Comparison of ENCODE assay signal across 9 cellular contexts in genomic region chr17:17957584-17957916, GRCh38. TPM values are rescaled to one million over a fixed set of nuclear protein-coding genes. Genes with fewer than 3 reads are reported as not detected.
DNase-seq lines count a peak whose midpoint lies in the region; ATAC-seq lines count a peak whose summit lies in the region.
"Had no signal": no experiment of that assay in that cellular context is flagged by ENCODE, and none has a peak within 500 bp of the region (broad histone marks: within the 10 kb centered on the region; RNA-seq: fewer than 3 reads in every experiment).

No MANE protein-coding gene starts in this region.

- no peak for ATAC-seq in HG02623 (IDR thresholded peaks at IDR 0.05; ENCODE audit: unreplicated experiment)

- H3K27ac ChIP-seq in esophagus (ENCODE audit: low read depth in 2 of 2, low read length in 1 of 2): peak overlapping the region; percentile 85 to 86
- peak overlapping the region in 19 of 21 experiments; percentile 1 to 88 (median 79) for H3K27ac ChIP-seq in skin epidermis

- DNase-seq in Daoy (ENCODE audit: low read depth) (peak; percentile 40), SW480 (ENCODE audit: low spot score) (peak; percentile 50), NCI-H82 treated with DMSO at 0.1 percent for 48 hours (lab: John Stamatoyannopoulos, UW; ENCODE audit: unreplicated experiment) (no peak), GF-D8 (lab: John Stamatoyannopoulos, UW) (no peak)
- DNase-seq: NCI-H510A, T-helper 9 cell had no signal

- no peak overlapping the region for H3K4me3 ChIP-seq in esophagus (ENCODE audit: low read depth in 1 of 2, low read length in 2 of 2)
- H3K4me3 ChIP-seq in skin epidermis: no peak overlapping the region

- H3K4me1 ChIP-seq in esophagus (ENCODE audit: control insufficient read depth in 2 of 2, insufficient read depth in 2 of 2, low read length in 1 of 2): peaks cover 6 to 11% of the 10 kb centered on the region in 2 donors

- H3K36me3 ChIP-seq in esophagus (ENCODE audit: control insufficient read depth in 2 of 2, insufficient read depth in 2 of 2, low read length in 1 of 2): peaks cover 0 to 13% of the 10 kb centered on the region in 2 donors

- WGBS in esophagus, 2 donors: 65 to 71% methylated on average over 7 of the region's 7 CpGs

- no peaks in the 10 kb centered on the region for H3K9me3 ChIP-seq in esophagus (ENCODE audit: control insufficient read depth in 2 of 2, insufficient read depth in 1 of 2, low read depth in 1 of 2, low read length in 1 of 2)

- no peaks in the 10 kb centered on the region for H3K27me3 ChIP-seq in esophagus (ENCODE audit: control insufficient read depth in 1 of 2, insufficient read depth in 2 of 2, low read length in 2 of 2)

RNA-seq across cellular contexts. Expression of gene TOM1L2, which starts 14.7 kb away (rescaled TPM):
- total RNA-seq in Daoy (2014; rRNA removed; shearing (Covaris generic)): 13.7 and 14.9 TPM in 2 replicates
- 10 to 100 TPM; 49.9 to 83.2 TPM for polyA plus RNA-seq in esophagus

RNA-seq across cellular contexts. Expression of gene DRC3, which starts 15.1 kb away (rescaled TPM):
- total RNA-seq in Daoy (2014; rRNA removed; shearing (Covaris generic)): 1.1 and 1.5 TPM in 2 replicates
- polyA plus RNA-seq in esophagus: 1 to 10 TPM in 1 of 2 donors, under 1 TPM in 1; 0.72 to 1.4 TPM

Comparison
In these comparisons a context has a peak if more than half of its experiments do, and no peak if none do; other contexts are left out.
1. DNase-seq: peak in Daoy (single experiment) and SW480 (single experiment); none in NCI-H82 treated with DMSO at 0.1 percent for 48 hours (single experiment) and GF-D8 (single experiment).